ENCODE assay signal across 13 cellular contexts in genomic region chr17:39080416-39081179, GRCh38.
A peak's percentile ranks its signal among the peaks of the same experiment; 100 is the strongest.
DNase-seq lines count a peak whose midpoint lies in the region; ATAC-seq and TF ChIP-seq lines count a peak whose summit lies in the region.
"Had no signal": no experiment of that assay in that cellular context is flagged by ENCODE, and none has a peak within 500 bp of the region (broad histone marks: within the 10 kb centered on the region; RNA-seq: fewer than 3 reads in every experiment).

No MANE protein-coding gene starts in this region.

- no peak for TF ChIP-seq CTCF in GM23338 (conservative IDR thresholded peaks at IDR 0.05; ENCODE audit: low read depth in 2 of 2)
- TF ChIP-seq CTCF in WERI-Rb-1 (IDR thresholded peaks at IDR 0.05; ENCODE audit: low read depth, low read length) = no peak
- TF ChIP-seq CTCF in heart left ventricle (IDR thresholded peaks at IDR 0.05) = no peak
- no peak for TF ChIP-seq CTCF in smooth muscle cell (IDR thresholded peaks at IDR 0.05; ENCODE audit: borderline replicate concordance, insufficient read depth, poor library complexity, severe bottlenecking)
- no peak for TF ChIP-seq CTCF in omental fat pad (IDR thresholded peaks at IDR 0.05)

- no peaks in the 10 kb centered on the region for H3K9me2 ChIP-seq in GM23338 (ENCODE audit: insufficient read depth)

- 71 to 73% (median 72%) methylated on average over 7 of the region's 7 CpGs for WGBS in heart left ventricle, 4 donors
- WGBS in smooth muscle cell (ENCODE audit: low lambda C conversion rate) = 38% methylated on average over 7 of the region's 7 CpGs

- H3K9ac ChIP-seq in smooth muscle cell (ENCODE audit: low read depth) = no peak overlapping the region

- H3K79me2 ChIP-seq in GM23338 (replicated peaks; ENCODE audit: insufficient read depth) (no peaks in the 10 kb centered on the region), smooth muscle cell (ENCODE audit: low read depth) (no peaks in the 10 kb centered on the region)

- no peaks in the 10 kb centered on the region for H3K36me3 Mint-ChIP-seq in GM23338 (ENCODE audit: low read depth)

- H3K27ac ChIP-seq in GM23338 (ENCODE audit: low read depth) (no peak overlapping the region), WERI-Rb-1 (peak overlapping the region; percentile 68), heart left ventricle (peak overlapping the region in 8 of 12 donors; percentile 25 to 89 (median 47)), smooth muscle cell (ENCODE audit: low read depth) (no peak overlapping the region)
- H3K27ac ChIP-seq: SJSA1 had no signal

- H3F3A ChIP-seq in GM23338 (replicated peaks; ENCODE audit: low read depth) (no peaks in the 10 kb centered on the region), smooth muscle cell (ENCODE audit: low read depth) (no peaks in the 10 kb centered on the region)

- ATAC-seq in GM23338 = peak; percentile 62
- peak in 3 of 4 donors; percentile 34 to 69 (median 52) for ATAC-seq in heart left ventricle
- no peak for ATAC-seq in omental fat pad (ENCODE audit: low FRiP score)
- ATAC-seq: stimulated activated naive CD8-positive, alpha-beta T cell treated with anti-CD3 and anti-CD28 coated beads, Interleukin-15, Interleukin-2, amounts not matched to agents 100 U/mL and 50 U/mL, for 24 hours had no signal

- no peak for TF ChIP-seq POLR2A in heart left ventricle (IDR thresholded peaks at IDR 0.05)

- H3K9me3 ChIP-seq in WERI-Rb-1 (ENCODE audit: severe bottlenecking) (no peaks in the 10 kb centered on the region), heart left ventricle (no peaks in the 10 kb centered on the region), smooth muscle cell (replicated peaks; ENCODE audit: low read depth) (no peaks in the 10 kb centered on the region)
- H3K9me3 ChIP-seq: SJSA1 had no signal

- H2AFZ ChIP-seq in GM23338 = peak overlapping the region; percentile 70
- no peak overlapping the region for H2AFZ ChIP-seq in smooth muscle cell (ENCODE audit: low read depth)

- peaks cover 7% of the 10 kb centered on the region for H3K4me1 ChIP-seq in GM23338 (ENCODE audit: insufficient read depth)
- H3K4me1 ChIP-seq in heart left ventricle = peaks cover 0 to 48% (median 29%) of the 10 kb centered on the region in 12 donors
- H3K4me1 ChIP-seq in smooth muscle cell (ENCODE audit: low read depth) = peaks cover 11% of the 10 kb centered on the region
- H3K4me1 ChIP-seq: SJSA1 had no signal

- H3K4me2 ChIP-seq in GM23338 = no peak overlapping the region; the same call in 1 of the 2 replicates
- peak overlapping the region; percentile 29 for H3K4me2 ChIP-seq in smooth muscle cell

- H3K4me1 Mint-ChIP-seq in GM23338 = peaks cover 16% of the 10 kb centered on the region; the same call in 2 of the 3 replicates
- H3K4me1 Mint-ChIP-seq: IgD-negative memory B cell had no signal

- H3K9me3 Mint-ChIP-seq in GM23338 = no peaks in the 10 kb centered on the region
- H3K9me3 Mint-ChIP-seq: IgD-negative memory B cell had no signal

- H3K27me3 Mint-ChIP-seq in GM23338 (ENCODE audit: insufficient read depth, low read depth, poor library complexity) = peaks cover 4% of the 10 kb centered on the region
- H3K27me3 Mint-ChIP-seq: IgD-negative memory B cell had no signal

- intact Hi-C loops in heart left ventricle (cut with DNase I) = loop anchor here in 3 of 10 donors (5.0 kb wide), 2 partner anchors 67 to 72 kb away; partner anchors contain the start of gene PLXDC1 (in 2 of the 3)

- no peaks in the 10 kb centered on the region for H3K36me3 ChIP-seq in GM23338 (ENCODE audit: insufficient read depth)
- peaks cover 1% of the 10 kb centered on the region; the same call in 1 of the 2 replicates for H3K36me3 ChIP-seq in WERI-Rb-1
- peaks cover 0 to 29% (median 0%) of the 10 kb centered on the region in 9 donors for H3K36me3 ChIP-seq in heart left ventricle
- no peaks in the 10 kb centered on the region for H3K36me3 ChIP-seq in smooth muscle cell (ENCODE audit: low read depth)
- H3K36me3 ChIP-seq: SJSA1 had no signal

- DNase-seq in GM23338 (ENCODE audit: low spot score) = no peak
- DNase-seq in WERI-Rb-1 = peak; percentile 89
- peak in 2 of 5 donors; percentile 44 to 71 for DNase-seq in heart left ventricle
- no peak for DNase-seq in smooth muscle cell (lab: John Stamatoyannopoulos, UW; ENCODE audit: unreplicated experiment)
- no peak for DNase-seq in omental fat pad (ENCODE audit: low spot score)
- DNase-seq in SIG-M5 treated with dmso at 0.1 percent for 504 hours (lab: John Stamatoyannopoulos, UW; ENCODE audit: unreplicated experiment) = no peak
- DNase-seq in putamen (ENCODE audit: low spot score) = no peak
- DNase-seq: activated CD4-positive, alpha-beta T cell treated with anti-CD3 and anti-CD28 coated beads for 48 hours; activated naive CD4-positive, alpha-beta T cell; cortex of kidney; stimulated activated naive CD8-positive, alpha-beta T cell treated with anti-CD3 and anti-CD28 coated beads, Interleukin-15, Interleukin-2, amounts not matched to agents 100 U/mL and 50 U/mL, for 24 hours had no signal

- no peaks in the 10 kb centered on the region for H4K20me1 ChIP-seq in GM23338 (replicated peaks; ENCODE audit: insufficient read depth)
- H4K20me1 ChIP-seq in smooth muscle cell (ENCODE audit: low read depth) = no peaks in the 10 kb centered on the region

- H3K27me3 ChIP-seq in GM23338 (ENCODE audit: insufficient read depth) (no peaks in the 10 kb centered on the region), WERI-Rb-1 (ENCODE audit: insufficient read depth, low read depth, severe bottlenecking) (no peaks in the 10 kb centered on the region), heart left ventricle (no peaks in the 10 kb centered on the region), smooth muscle cell (ENCODE audit: low read depth) (no peaks in the 10 kb centered on the region)

- no peak overlapping the region for H3K4me3 Mint-ChIP-seq in GM23338
- H3K4me3 Mint-ChIP-seq: IgD-negative memory B cell had no signal

- H3K4me3 ChIP-seq in GM23338 (no peak overlapping the region), WERI-Rb-1 (ENCODE audit: low read depth, low read length) (no peak overlapping the region; the same call in 1 of the 2 replicates), heart left ventricle (no peak overlapping the region), smooth muscle cell (no peak overlapping the region)
- H3K4me3 ChIP-seq: SJSA1 had no signal

- no peak overlapping the region; the same call in 1 of the 2 replicates for H3K27ac Mint-ChIP-seq in GM23338
- H3K27ac Mint-ChIP-seq: IgD-negative memory B cell had no signal

TF ChIP-seq in GM23338, 12 proteins besides CTCF, POLR2A, EP300 and RAD21:
- no peak for TF ChIP-seq EZH2 (IDR thresholded peaks at IDR 0.05; ENCODE audit: low read depth, unreplicated experiment)
- TF ChIP-seq ZNF331 (CRISPR knock-in tag; IDR thresholded peaks at IDR 0.05; ENCODE audit: low read depth) = no peak
- no peak for TF ChIP-seq ETS1 (IDR thresholded peaks at IDR 0.05)
- no peak for TF ChIP-seq EZH2phosphoT487 (IDR thresholded peaks at IDR 0.05; ENCODE audit: unreplicated experiment)
- TF ChIP-seq ZNF114 (CRISPR knock-in tag; IDR thresholded peaks at IDR 0.05) = no peak
- TF ChIP-seq JUNB (IDR thresholded peaks at IDR 0.05; ENCODE audit: unreplicated experiment) = no peak
- no peak for TF ChIP-seq REST (IDR thresholded peaks at IDR 0.05; ENCODE audit: unreplicated experiment)
- no peak for TF ChIP-seq STAT1 (IDR thresholded peaks at IDR 0.05; ENCODE audit: unreplicated experiment)

Comparison
In these comparisons a context has a peak if more than half of its experiments do, and no peak if none do; other contexts are left out.
1. H3K27ac ChIP-seq: peak in WERI-Rb-1 (single experiment) and heart left ventricle (8 of 12); none in GM23338 (single experiment) and smooth muscle cell (single experiment).